In genomic region chr17:47208744-47209488, GRCh38 we compare ENCODE assay signal across 1 cellular context.
TF ChIP-seq lines count a peak whose summit lies in the region.

MYL4 (plus strand) TSS chr17:47209348; CDS start chr17:47209423, 75 bp downstream.

TF ChIP-seq in K562, 482 proteins besides CTCF, POLR2A, EP300 and RAD21 (continued from another document and continues in another):
- no peak for TF ChIP-seq ZNF507 (tag; conservative IDR thresholded peaks at IDR 0.05)
- TF ChIP-seq PPARD (CRISPR knock-in tag; IDR thresholded peaks at IDR 0.05): no peak
- no peak for TF ChIP-seq EGR1 (conservative IDR thresholded peaks at IDR 0.05)
- no peak for TF ChIP-seq ZNF140 (CRISPR knock-in tag; IDR thresholded peaks at IDR 0.05)
- TF ChIP-seq TRIM28 (IDR thresholded peaks at IDR 0.05): no peak
- no peak for TF ChIP-seq ZNF232 (CRISPR knock-in tag; IDR thresholded peaks at IDR 0.05)
- no peak for TF ChIP-seq U2AF2 (optimal IDR thresholded peaks at IDR 0.05; ENCODE audit: low read depth, low read length)
- TF ChIP-seq ARID3B (CRISPR knock-in tag; IDR thresholded peaks at IDR 0.05; ENCODE audit: borderline replicate concordance): no peak
- TF ChIP-seq ZNF134 (CRISPR knock-in tag; conservative IDR thresholded peaks at IDR 0.05): no peak
- no peak for TF ChIP-seq ZBTB26 (CRISPR knock-in tag; IDR thresholded peaks at IDR 0.05)
- TF ChIP-seq GABPB2 (CRISPR knock-in tag; conservative IDR thresholded peaks at IDR 0.05): no peak
- no peak; the same call in 1 of the 2 replicates for TF ChIP-seq NCOA1 (IDR thresholded peaks at IDR 0.05; ENCODE audit: low read depth)
- TF ChIP-seq ZNF717 (CRISPR knock-in tag; IDR thresholded peaks at IDR 0.05): no peak
- no peak for TF ChIP-seq SRSF1 (IDR thresholded peaks at IDR 0.05; ENCODE audit: low read depth, low read length)
- no peak for TF ChIP-seq SP1 (CRISPR knock-in tag; IDR thresholded peaks at IDR 0.05)
- TF ChIP-seq ESRRA (IDR thresholded peaks at IDR 0.05; ENCODE audit: borderline replicate concordance, low read depth): no peak
- TF ChIP-seq ZC3H4 (CRISPR knock-in tag; IDR thresholded peaks at IDR 0.05; ENCODE audit: borderline replicate concordance): no peak
- no peak for TF ChIP-seq NUFIP1 (IDR thresholded peaks at IDR 0.05; ENCODE audit: partially characterized antibody)
- TF ChIP-seq ZNF445 (CRISPR knock-in tag; IDR thresholded peaks at IDR 0.05; ENCODE audit: low read depth): no peak
- peak; percentile 38 for TF ChIP-seq POLR2B (IDR thresholded peaks at IDR 0.05; ENCODE audit: low read depth, partially characterized antibody)
- TF ChIP-seq PRDM10 (IDR thresholded peaks at IDR 0.05; ENCODE audit: partially characterized antibody): peak; percentile 55
- no peak for TF ChIP-seq ZNF280A (IDR thresholded peaks at IDR 0.05; ENCODE audit: low read depth, partially characterized antibody)
- TF ChIP-seq CHAMP1 (IDR thresholded peaks at IDR 0.05): no peak
- TF ChIP-seq SREBF2 (CRISPR knock-in tag; IDR thresholded peaks at IDR 0.05): no peak
- TF ChIP-seq ZFP30 (CRISPR knock-in tag; IDR thresholded peaks at IDR 0.05; ENCODE audit: borderline replicate concordance): no peak
- peak; percentile 18 for TF ChIP-seq SMAD1 (IDR thresholded peaks at IDR 0.05; ENCODE audit: low read depth, low read length, partially characterized antibody)
- no peak for TF ChIP-seq HDAC8 (tag; IDR thresholded peaks at IDR 0.05)
- TF ChIP-seq RERE (CRISPR knock-in tag; IDR thresholded peaks at IDR 0.05; ENCODE audit: borderline replicate concordance): no peak
- TF ChIP-seq HCFC1 (IDR thresholded peaks at IDR 0.05; ENCODE audit: low read depth, low read length): no peak
- TF ChIP-seq TAF9B (IDR thresholded peaks at IDR 0.05; ENCODE audit: partially characterized antibody): peak; percentile 66
- no peak for TF ChIP-seq IFI16 (CRISPR knock-in tag; IDR thresholded peaks at IDR 0.05)
- no peak for TF ChIP-seq STAT6 (CRISPR knock-in tag; IDR thresholded peaks at IDR 0.05)
- TF ChIP-seq NCOR1 (IDR thresholded peaks at IDR 0.05): no peak
- TF ChIP-seq ZFP91 (CRISPR knock-in tag; IDR thresholded peaks at IDR 0.05): no peak
- no peak for TF ChIP-seq SNRNP70 (optimal IDR thresholded peaks at IDR 0.05; ENCODE audit: low read depth, low read length)
- TF ChIP-seq USF1 (CRISPR knock-in tag; IDR thresholded peaks at IDR 0.05): no peak
- no peak for TF ChIP-seq EZH2 (IDR thresholded peaks at IDR 0.05; ENCODE audit: borderline replicate concordance, low read depth, low read length)
- no peak for TF ChIP-seq ZNF449 (CRISPR knock-in tag; IDR thresholded peaks at IDR 0.05)
